ENCODE assay signal across 8 cellular contexts in the genomic region with DNA sequence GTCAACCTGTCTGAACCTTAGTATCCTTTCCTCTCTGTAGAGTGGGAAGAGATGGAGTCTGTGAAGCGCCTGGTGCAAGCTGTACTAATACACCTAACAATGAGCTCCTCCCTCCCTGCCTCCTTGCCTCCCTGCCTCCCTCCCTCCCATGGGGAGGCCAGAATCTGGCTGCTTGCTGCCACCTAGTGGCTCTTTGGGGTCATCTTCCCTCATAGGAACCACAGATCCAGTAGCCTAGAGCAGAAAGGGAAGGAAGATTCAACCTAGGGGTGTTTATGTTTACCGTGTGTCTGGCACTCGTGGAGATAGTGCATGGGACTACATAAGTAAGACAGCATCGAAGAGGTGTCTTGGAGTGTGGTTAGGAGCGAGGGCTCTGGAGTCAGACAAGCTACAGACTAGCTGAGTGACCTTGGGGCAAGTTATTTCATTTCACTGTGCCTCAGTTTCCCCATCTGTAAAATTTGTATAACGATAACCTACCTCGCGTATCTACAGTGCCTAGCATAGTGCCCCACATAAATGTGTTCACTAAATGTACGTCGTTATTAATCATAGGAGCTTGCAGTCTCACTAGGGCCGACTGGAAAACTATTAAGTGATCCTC. TPM values are rescaled to one million over a fixed set of nuclear protein-coding genes. Genes with fewer than 3 reads are reported as not detected.
A peak's percentile ranks its signal among the peaks of the same experiment; 100 is the strongest.
DNase-seq lines count a peak whose midpoint lies in the region; ATAC-seq lines count a peak whose summit lies in the region.

No MANE protein-coding gene starts in this region.

- no peaks in the 10 kb centered on the region for H3K27me3 Mint-ChIP-seq in activated CD4-positive, alpha-beta T cell treated with anti-CD3 and anti-CD28 coated beads, Interleukin-2, amount 10 ng/mL, durations not matched to agents 7 days and 5 days

- no peak overlapping the region for H3K4me3 Mint-ChIP-seq in activated CD4-positive, alpha-beta T cell treated with anti-CD3 and anti-CD28 coated beads, Interleukin-2, amount 10 ng/mL, durations not matched to agents 7 days and 5 days
- H3K4me3 Mint-ChIP-seq in stimulated activated effector memory CD8-positive, alpha-beta T cell treated with anti-CD3 and anti-CD28 coated beads, Interleukin-12 subunit alpha, Interleukin-12 subunit beta, amount 100 ng/mL, for 72 hours: no peak overlapping the region

- H3K36me3 Mint-ChIP-seq in activated CD4-positive, alpha-beta T cell treated with anti-CD3 and anti-CD28 coated beads, Interleukin-2, amount 10 ng/mL, durations not matched to agents 7 days and 5 days (ENCODE audit: low read depth): no peaks in the 10 kb centered on the region
- no peaks in the 10 kb centered on the region for H3K36me3 Mint-ChIP-seq in stimulated activated effector memory CD8-positive, alpha-beta T cell treated with anti-CD3 and anti-CD28 coated beads, Interleukin-12 subunit alpha, Interleukin-12 subunit beta, amount 100 ng/mL, for 72 hours

- H3K4me1 Mint-ChIP-seq in activated CD4-positive, alpha-beta T cell treated with anti-CD3 and anti-CD28 coated beads, Interleukin-2, amount 10 ng/mL, durations not matched to agents 7 days and 5 days: no peaks in the 10 kb centered on the region
- H3K4me1 Mint-ChIP-seq in stimulated activated effector memory CD8-positive, alpha-beta T cell treated with anti-CD3 and anti-CD28 coated beads, Interleukin-12 subunit alpha, Interleukin-12 subunit beta, amount 100 ng/mL, for 72 hours: no peaks in the 10 kb centered on the region

- CTCF ChIA-PET in activated CD4-positive, alpha-beta T cell treated with anti-CD3 and anti-CD28 coated beads, Interleukin-2, amount 10 ng/mL, durations not matched to agents 7 days and 5 days (lab: Charles Lee): interaction anchor here (0.8 to 1.1 kb wide), 3 partner anchors 25 to 198 kb away, joined by 3 to 5 read pairs (median 4); no protein-coding TSS in a partner anchor

- H3K9me3 Mint-ChIP-seq in activated CD4-positive, alpha-beta T cell treated with anti-CD3 and anti-CD28 coated beads, Interleukin-2, amount 10 ng/mL, durations not matched to agents 7 days and 5 days: no peaks in the 10 kb centered on the region
- no peaks in the 10 kb centered on the region for H3K9me3 Mint-ChIP-seq in stimulated activated effector memory CD8-positive, alpha-beta T cell treated with anti-CD3 and anti-CD28 coated beads, Interleukin-12 subunit alpha, Interleukin-12 subunit beta, amount 100 ng/mL, for 72 hours

- DNase-seq in GDM1 (lab: John Stamatoyannopoulos, UW): peak; percentile 68
- peak; percentile 51 for DNase-seq in NCI-H446 treated with DMSO at 0.1 percent for 48 hours (lab: John Stamatoyannopoulos, UW)
- peak; percentile 69 for DNase-seq in activated CD4-positive, alpha-beta T cell treated with anti-CD3 and anti-CD28 coated beads, Interleukin-2, amount 10 ng/mL, durations not matched to agents 7 days and 5 days
- DNase-seq in ecto neural progenitor cell (ENCODE audit: low spot score): peak; percentile 84
- DNase-seq in medulla oblongata (ENCODE audit: extremely low spot score): peak; percentile 92
- peak; percentile 30 to 62 for DNase-seq in stimulated activated effector memory CD8-positive, alpha-beta T cell treated with anti-CD3 and anti-CD28 coated beads, Interleukin-12 subunit alpha, Interleukin-12 subunit beta, amount 100 ng/mL, for 72 hours (ENCODE audit: low spot score in 2 of 2)

- no peak overlapping the region for H3K27ac Mint-ChIP-seq in activated CD4-positive, alpha-beta T cell treated with anti-CD3 and anti-CD28 coated beads, Interleukin-2, amount 10 ng/mL, durations not matched to agents 7 days and 5 days
- no peak overlapping the region for H3K27ac Mint-ChIP-seq in stimulated activated effector memory CD8-positive, alpha-beta T cell treated with anti-CD3 and anti-CD28 coated beads, Interleukin-12 subunit alpha, Interleukin-12 subunit beta, amount 100 ng/mL, for 72 hours

- peak; percentile 81 for ATAC-seq in HG03095 (IDR thresholded peaks at IDR 0.05; ENCODE audit: unreplicated experiment)
- ATAC-seq in stimulated activated effector memory CD8-positive, alpha-beta T cell treated with anti-CD3 and anti-CD28 coated beads, Interleukin-12 subunit alpha, Interleukin-12 subunit beta, amount 100 ng/mL, for 72 hours: peak; percentile 73
- no peak for ATAC-seq in HG02840 (IDR thresholded peaks at IDR 0.05; ENCODE audit: low FRiP score, unreplicated experiment)

- POLR2A ChIA-PET in activated CD4-positive, alpha-beta T cell treated with anti-CD3 and anti-CD28 coated beads, Interleukin-2, amount 10 ng/mL, durations not matched to agents 7 days and 5 days (lab: Charles Lee): no interaction called here

RNA-seq across cellular contexts. Expression of gene TSPAN9, which starts 35.5 kb away (rescaled TPM):
- total RNA-seq in activated CD4-positive, alpha-beta T cell treated with anti-CD3 and anti-CD28 coated beads, Interleukin-2, amount 10 ng/mL, durations not matched to agents 7 days and 5 days: under 1 TPM in 1 of 2 experiments, not detected in 1; 0.15 TPM
